8 cellular contexts compared by ENCODE assay signal in genomic region chr12:131948713-131949430, GRCh38. TPM values are rescaled to one million over a fixed set of nuclear protein-coding genes. Genes with fewer than 3 reads are reported as not detected.
DNase-seq lines count a peak whose midpoint lies in the region; ATAC-seq and TF ChIP-seq lines count a peak whose summit lies in the region.
"Not testable (repeated sequence)": the region's sequence is repeated elsewhere in the genome, so short reads cannot be mapped to it uniquely, and the experiment has no call there.

No MANE protein-coding gene starts in this region.

- H3K27ac Mint-ChIP-seq in Caco-2 (ENCODE audit: unreplicated experiment) = not testable (repeated sequence)

- not testable (repeated sequence) for H3K9me3 Mint-ChIP-seq in Caco-2 (ENCODE audit: unreplicated experiment)

- H3K9me3 ChIP-seq in Caco-2; Karpas-422 (ENCODE audit: low read length); esophagus (ENCODE audit: control insufficient read depth in 2 of 2, insufficient read depth in 1 of 2, low read depth in 1 of 2, low read length in 1 of 2); left lung; parathyroid adenoma (ENCODE audit: control insufficient read depth, low read length); thyroid gland: not testable (repeated sequence)

- peaks cover 15% of the 10 kb centered on the region; the same call in 1 of the 2 replicates for H4K20me1 ChIP-seq in Karpas-422 (ENCODE audit: insufficient read depth, low read depth, low read length)

- not testable (repeated sequence) for H3K4me1 Mint-ChIP-seq in Caco-2 (ENCODE audit: low read depth, unreplicated experiment)

- H3K9ac ChIP-seq in Karpas-422 (ENCODE audit: low read length) = peak overlapping the region; percentile 93
- H3K9ac ChIP-seq in parathyroid adenoma = not testable (repeated sequence)

- TF ChIP-seq POLR2A in thyroid gland (IDR thresholded peaks at IDR 0.05) = not testable (repeated sequence)

- in situ Hi-C loops in astrocyte of the cerebellum (cut with HindIII; ENCODE audit: low sequenced_read_pairs) = not testable (repeated sequence)

- 39 to 43% methylated on average over 23 of the region's 23 CpGs for WGBS in esophagus, 2 donors
- 63 to 67% methylated on average over 19 to 23 of the region's 23 CpGs for WGBS in thyroid gland, 2 donors

- H3K79me2 ChIP-seq in Karpas-422 (ENCODE audit: low read length) (peaks cover 38% of the 10 kb centered on the region), parathyroid adenoma (peaks cover 29% of the 10 kb centered on the region)

- peak overlapping the region; percentile 32; the same call in 1 of the 2 replicates for H2AFZ ChIP-seq in Karpas-422 (ENCODE audit: low read length)
- peak overlapping the region; percentile 69 for H2AFZ ChIP-seq in parathyroid adenoma

- not testable (repeated sequence) for H3K27ac ChIP-seq in Karpas-422 (ENCODE audit: low read length)
- H3K27ac ChIP-seq in VCaP (peak overlapping the region; percentile 88), esophagus (ENCODE audit: low read depth in 2 of 2, low read length in 1 of 2) (peak overlapping the region; percentile 78 to 80), left lung (peak overlapping the region in 1 of 2 donors; percentile 85), parathyroid adenoma (peak overlapping the region; percentile 54), thyroid gland (peak overlapping the region; percentile 30 to 73 (median 35))

- not testable (repeated sequence) for H3K27me3 Mint-ChIP-seq in Caco-2 (ENCODE audit: insufficient read depth, unreplicated experiment)

- intact Hi-C loops in Caco-2 (cut with micrococcal nuclease; ENCODE audit: unreplicated experiment) = loop anchor here (1.0 to 2.0 kb wide), 2 partner anchors 20 to 114 kb away; partner anchors contain the start of gene PUS1
- intact Hi-C loops in left lung (cut with DNase I); thyroid gland (cut with DNase I): not testable (repeated sequence)

- H3K4me2 ChIP-seq in Karpas-422 (ENCODE audit: low read depth, low read length, poor library complexity, severe bottlenecking) = peak overlapping the region; percentile 70
- H3K4me2 ChIP-seq in parathyroid adenoma (ENCODE audit: low read length) = peak overlapping the region; percentile 71

- peaks cover 14% of the 10 kb centered on the region for H3K36me3 Mint-ChIP-seq in Caco-2 (ENCODE audit: insufficient read depth, unreplicated experiment)

- not testable (repeated sequence) for DNase-seq in Caco-2; Karpas-422; astrocyte of the cerebellum (ENCODE audit: low read depth); left lung; thyroid gland

- not testable (repeated sequence) for TF ChIP-seq CTCF in Caco-2 (IDR thresholded peaks at IDR 0.05; ENCODE audit: insufficient read depth in 1 of 2, low read depth in 1 of 2, low read length in 1 of 2, severe bottlenecking in 1 of 2, unreplicated experiment in 1 of 2); VCaP (conservative IDR thresholded peaks at IDR 0.05); astrocyte of the cerebellum (IDR thresholded peaks at IDR 0.05; ENCODE audit: low read depth, low read length, missing control alignments); left lung (IDR thresholded peaks at IDR 0.05); parathyroid adenoma (IDR thresholded peaks at IDR 0.05); thyroid gland (IDR thresholded peaks at IDR 0.05)

- H3K9me2 ChIP-seq in Karpas-422 (replicated peaks; ENCODE audit: insufficient read depth, low read length) = not testable (repeated sequence)

- H3K4me3 ChIP-seq in Caco-2 (ENCODE audit: low read depth, low read length) (peak overlapping the region; percentile 36), Karpas-422 (ENCODE audit: low read length) (peak overlapping the region; percentile 99), astrocyte of the cerebellum (ENCODE audit: low read depth, low read length) (peak overlapping the region; percentile 91), esophagus (ENCODE audit: low read depth in 1 of 2, low read length in 2 of 2) (peak overlapping the region; percentile 43 to 94), left lung (peak overlapping the region; percentile 18 to 99), parathyroid adenoma (ENCODE audit: low read depth, low read length) (peak overlapping the region; percentile 74), thyroid gland (replicated peaks in 1 of 3) (peak overlapping the region in 1 of 3 donors; percentile 100)

- H3K27me3 ChIP-seq in Caco-2 (replicated peaks; ENCODE audit: control insufficient read depth, insufficient read depth, low read length); Karpas-422 (ENCODE audit: low read length); esophagus (ENCODE audit: control insufficient read depth in 1 of 2, insufficient read depth in 2 of 2, low read length in 2 of 2); left lung; parathyroid adenoma (ENCODE audit: control insufficient read depth, insufficient read depth, low read length); thyroid gland: not testable (repeated sequence)

- BruUV-seq in Caco-2 (replicated peaks; lab: Mats Ljungman, UMichigan) = not testable (repeated sequence)

- H3K36me3 ChIP-seq in Caco-2 (ENCODE audit: control insufficient read depth, insufficient read depth, low read length); Karpas-422 (ENCODE audit: insufficient read depth, low read length); esophagus (ENCODE audit: control insufficient read depth in 2 of 2, insufficient read depth in 2 of 2, low read length in 1 of 2); parathyroid adenoma (ENCODE audit: control insufficient read depth, insufficient read depth, low read length); thyroid gland: not testable (repeated sequence)
- H3K36me3 ChIP-seq in left lung = peaks cover 0 to 14% of the 10 kb centered on the region in 2 donors

- POLR2A ChIA-PET in Caco-2 (lab: Charles Lee) = interaction anchor here (0.5 to 0.6 kb wide), 2 partner anchors 31 to 113 kb away, joined by 3 read pairs; no protein-coding TSS in a partner anchor

- ATAC-seq in left lung = not testable (repeated sequence)

- H3K4me1 ChIP-seq in Caco-2; esophagus (ENCODE audit: control insufficient read depth in 2 of 2, insufficient read depth in 2 of 2, low read length in 1 of 2); parathyroid adenoma: not testable (repeated sequence)
- peaks cover 10% of the 10 kb centered on the region for H3K4me1 ChIP-seq in Karpas-422 (ENCODE audit: low read length)
- peaks cover 11 to 44% of the 10 kb centered on the region in 2 donors for H3K4me1 ChIP-seq in left lung
- H3K4me1 ChIP-seq in thyroid gland = peaks cover 10 to 16% of the 10 kb centered on the region in 2 donors

- CTCF ChIA-PET in Caco-2 (lab: Charles Lee) = interaction anchor here (1.9 kb wide), 1 partner anchor 112 kb away, joined by 5 read pairs; no protein-coding TSS in a partner anchor

- H3K4me3 Mint-ChIP-seq in Caco-2 (ENCODE audit: unreplicated experiment) = peak overlapping the region; percentile 81

RNA-seq across cellular contexts. Expression of gene EP400, which starts 0.9 kb away (rescaled TPM):
- 60.5 and 63.0 TPM in 2 replicates for total RNA-seq in Caco-2 (2022)
- total RNA-seq in Karpas-422 (2014; rRNA removed; shearing (Covaris generic); ENCODE audit: low replicate concordance) = 13.7 and 16.8 TPM in 2 replicates
- polyA plus RNA-seq in esophagus = 10 to 100 TPM in 1 of 2 donors, 1 to 10 TPM in 1; 8.9 to 17.1 TPM
- total RNA-seq in left lung = 10 to 100 TPM; 33.5 to 41.7 TPM
- 10 to 100 TPM; 22.1 to 51.8 (median 25.4) TPM for total RNA-seq in thyroid gland

RNA-seq across cellular contexts. Expression of gene PUS1, which starts 19.8 kb away (rescaled TPM):
- total RNA-seq in Caco-2 (2022) = 65.6 and 71.9 TPM in 2 replicates
- 11.9 and 32.3 TPM in 2 replicates for total RNA-seq in Karpas-422 (2014; rRNA removed; shearing (Covaris generic); ENCODE audit: low replicate concordance)
- polyA plus RNA-seq in esophagus = 10 to 100 TPM; 27.5 to 28.7 TPM
- total RNA-seq in left lung = 10 to 100 TPM; 16.3 to 30.1 TPM
- total RNA-seq in thyroid gland = 10 to 100 TPM; 10.9 to 23.6 (median 16.4) TPM

RNA-seq across cellular contexts. Expression of gene ULK1, which starts 54.5 kb away (rescaled TPM):
- total RNA-seq in Caco-2 (2022) = 61.1 and 63.8 TPM in 2 replicates
- 2.8 and 6.9 TPM in 2 replicates for total RNA-seq in Karpas-422 (2014; rRNA removed; shearing (Covaris generic); ENCODE audit: low replicate concordance)
- 10 to 100 TPM; 11.5 to 31.6 TPM for polyA plus RNA-seq in esophagus
- total RNA-seq in left lung = 10 to 100 TPM; 21.6 to 30.0 TPM
- total RNA-seq in thyroid gland = 10 to 100 TPM; 21.1 to 27.7 (median 21.7) TPM
